ENCODE assay signal across 9 cellular contexts in genomic region chr9:129382281-129383004, GRCh38.
A peak's percentile ranks its signal among the peaks of the same experiment; 100 is the strongest.
DNase-seq lines count a peak whose midpoint lies in the region; ATAC-seq and TF ChIP-seq lines count a peak whose summit lies in the region.
"Had no signal": no experiment of that assay in that cellular context is flagged by ENCODE, and none has a peak within 500 bp of the region (broad histone marks: within the 10 kb centered on the region; RNA-seq: fewer than 3 reads in every experiment).

No MANE protein-coding gene starts in this region.

- POLR2A ChIA-PET in MCF 10A (lab: Yijun Ruan, JAX), result interaction anchor here (1.5 to 2.3 kb wide), 4 partner anchors 48 to 243 kb away, joined by 5 to 11 read pairs (median 8); no protein-coding TSS in a partner anchor

- no peak overlapping the region for H3K4me3 Mint-ChIP-seq in MCF 10A (ENCODE audit: unreplicated experiment)

- no peak overlapping the region for H3K27ac Mint-ChIP-seq in MCF 10A (ENCODE audit: low read depth, unreplicated experiment)

- H3K27me3 ChIP-seq in breast epithelium, result no peaks in the 10 kb centered on the region
- H3K27me3 ChIP-seq in vagina, result no peaks in the 10 kb centered on the region

- CTCF ChIA-PET in MCF 10A (lab: Yijun Ruan, JAX), result interaction anchor here (0.6 to 1.9 kb wide), 10 partner anchors 93 to 462 kb away, joined by 3 to 7 read pairs (median 3); partner anchors contain the start of gene PHYHD1

- TF ChIP-seq CTCF in breast epithelium (IDR thresholded peaks at IDR 0.05) (no peak), MCF 10A (IDR thresholded peaks at IDR 0.05; ENCODE audit: unreplicated experiment) (no peak), mucosa of descending colon (IDR thresholded peaks at IDR 0.05) (no peak), vagina (IDR thresholded peaks at IDR 0.05) (no peak)

- H3K4me1 ChIP-seq in breast epithelium, result peaks cover 0 to 8% of the 10 kb centered on the region in 2 donors
- peaks cover 11% of the 10 kb centered on the region for H3K4me1 ChIP-seq in mucosa of descending colon (ENCODE audit: low read depth)
- H3K4me1 ChIP-seq in vagina, result peaks cover 24% of the 10 kb centered on the region

- H3K9me3 ChIP-seq in breast epithelium (no peaks in the 10 kb centered on the region), mucosa of descending colon (no peaks in the 10 kb centered on the region), vagina (no peaks in the 10 kb centered on the region)

- H3K36me3 ChIP-seq in breast epithelium (no peaks in the 10 kb centered on the region), mucosa of descending colon (ENCODE audit: low read depth) (no peaks in the 10 kb centered on the region), vagina (no peaks in the 10 kb centered on the region)

- H3K4me1 Mint-ChIP-seq in MCF 10A (ENCODE audit: insufficient read depth, unreplicated experiment), result peaks cover 6% of the 10 kb centered on the region

- H3K27me3 Mint-ChIP-seq in MCF 10A (ENCODE audit: insufficient read depth, unreplicated experiment), result no peaks in the 10 kb centered on the region

- DNase-seq in breast epithelium (ENCODE audit: low spot score in 2 of 2) (no peak), MCF 10A (ENCODE audit: unreplicated experiment) (no peak), cerebellar cortex (ENCODE audit: low spot score) (peak; percentile 36), mucosa of descending colon (peak in 1 of 3 donors; percentile 34), vagina (ENCODE audit: extremely low spot score in 2 of 2) (no peak), erythroblast (lab: John Stamatoyannopoulos, UW) (no peak)
- DNase-seq: NCI-H2081 treated with DMSO at 0.1 percent for 48 hours had no signal

- H3K27ac ChIP-seq in breast epithelium (peak overlapping the region; percentile 98 to 99), vagina (peak overlapping the region; percentile 96)

- BruUV-seq in MCF 10A (replicated peaks; lab: Mats Ljungman, UMichigan), result no TSS peak

- ATAC-seq in mucosa of descending colon, result peak; percentile 3
- ATAC-seq in GM19023 (IDR thresholded peaks at IDR 0.05; ENCODE audit: unreplicated experiment), result no peak
- no peak for ATAC-seq in HG03097 (IDR thresholded peaks at IDR 0.05; ENCODE audit: low FRiP score, unreplicated experiment)

- H3K36me3 Mint-ChIP-seq in MCF 10A (ENCODE audit: insufficient read depth, unreplicated experiment), result no peaks in the 10 kb centered on the region

- H3K4me3 ChIP-seq in breast epithelium (peak overlapping the region; percentile 48 to 83 (median 64)), mucosa of descending colon (no peak overlapping the region), vagina (peak overlapping the region; percentile 52 to 56)

- intact Hi-C loops in breast epithelium (cut with DNase I; ENCODE audit: low total_unique reads), result no loop called here
- intact Hi-C loops in MCF 10A (cut with micrococcal nuclease), result loop anchor here (2.0 kb wide), 1 partner anchor 208 kb away; no protein-coding TSS in a partner anchor
- intact Hi-C loops in mucosa of descending colon (cut with DNase I, micrococcal nuclease), result no loop called here
- intact Hi-C loops in vagina (cut with DNase I), result no loop called here

- H3K9me3 Mint-ChIP-seq in MCF 10A (ENCODE audit: unreplicated experiment), result no peaks in the 10 kb centered on the region

- TF ChIP-seq POLR2A in breast epithelium (IDR thresholded peaks at IDR 0.05) (no peak), vagina (IDR thresholded peaks at IDR 0.05) (no peak), erythroblast (IDR thresholded peaks at IDR 0.05; ENCODE audit: low read length) (no peak)
